Comparison of ENCODE assay signal across 2 cellular contexts in genomic region chr17:68029512-68030215, GRCh38.
TF ChIP-seq lines count a peak whose summit lies in the region.

No MANE protein-coding gene starts in this region.

TF ChIP-seq in GM23338, 12 proteins besides CTCF, POLR2A, EP300 and RAD21:
- TF ChIP-seq ZNF331 (CRISPR knock-in tag; IDR thresholded peaks at IDR 0.05; ENCODE audit: low read depth) (no peak), NANOG (IDR thresholded peaks at IDR 0.05; ENCODE audit: borderline replicate concordance) (no peak), REST (IDR thresholded peaks at IDR 0.05; ENCODE audit: unreplicated experiment) (no peak), ZNF462 (CRISPR knock-in tag; IDR thresholded peaks at IDR 0.05) (no peak), STAT1 (IDR thresholded peaks at IDR 0.05; ENCODE audit: unreplicated experiment) (no peak), ZNF114 (CRISPR knock-in tag; IDR thresholded peaks at IDR 0.05) (no peak), EZH2phosphoT487 (IDR thresholded peaks at IDR 0.05; ENCODE audit: unreplicated experiment) (no peak), CREB1 (CRISPR knock-in tag; IDR thresholded peaks at IDR 0.05; ENCODE audit: low read depth) (no peak), ETS1 (IDR thresholded peaks at IDR 0.05) (no peak), JUNB (IDR thresholded peaks at IDR 0.05; ENCODE audit: unreplicated experiment) (no peak)

TF ChIP-seq in HepG2, 621 proteins besides CTCF, POLR2A, EP300 and RAD21 (continues in another document):
- TF ChIP-seq MAFG (CRISPR knock-in tag; IDR thresholded peaks at IDR 0.05), result no peak
- TF ChIP-seq PHF20 (CRISPR knock-in tag; IDR thresholded peaks at IDR 0.05), result peak; percentile 8; the same call in 1 of the 2 replicates
- peak; percentile 87; the same call in 1 of the 2 replicates for TF ChIP-seq MIER3 (CRISPR knock-in tag; IDR thresholded peaks at IDR 0.05; ENCODE audit: borderline replicate concordance)
- TF ChIP-seq RFX1 (IDR thresholded peaks at IDR 0.05), result peak; percentile 50; the same call in 1 of the 2 replicates
- TF ChIP-seq ZBTB33 (CRISPR knock-in tag; IDR thresholded peaks at IDR 0.05), result no peak
- TF ChIP-seq ZNF746 (CRISPR knock-in tag; IDR thresholded peaks at IDR 0.05), result no peak
- TF ChIP-seq CBX5 (CRISPR knock-in tag; IDR thresholded peaks at IDR 0.05; ENCODE audit: borderline replicate concordance), result peak; percentile 31; the same call in 1 of the 2 replicates
- no peak for TF ChIP-seq ZBTB44 (CRISPR knock-in tag; IDR thresholded peaks at IDR 0.05)
- TF ChIP-seq ZNF441 (CRISPR knock-in tag; IDR thresholded peaks at IDR 0.05; ENCODE audit: borderline replicate concordance), result no peak
- peak; percentile 91 for TF ChIP-seq ZBED4 (CRISPR knock-in tag; IDR thresholded peaks at IDR 0.05; ENCODE audit: borderline replicate concordance)
- peak; percentile 85 for TF ChIP-seq ZFP1 (CRISPR knock-in tag; IDR thresholded peaks at IDR 0.05)
- peak; percentile 63 for TF ChIP-seq ZFX (CRISPR knock-in tag; IDR thresholded peaks at IDR 0.05; ENCODE audit: low read depth)
- peak; percentile 91 for TF ChIP-seq TBX2 (CRISPR knock-in tag; IDR thresholded peaks at IDR 0.05; ENCODE audit: borderline replicate concordance)
- TF ChIP-seq ZNF556 (CRISPR knock-in tag; IDR thresholded peaks at IDR 0.05; ENCODE audit: borderline replicate concordance), result peak; percentile 71; the same call in 1 of the 2 replicates
- TF ChIP-seq FOXK1 (CRISPR knock-in tag; IDR thresholded peaks at IDR 0.05; ENCODE audit: borderline replicate concordance, low read depth), result peak; percentile 48; the same call in 1 of the 2 replicates
- TF ChIP-seq ZNF331 (CRISPR knock-in tag; IDR thresholded peaks at IDR 0.05), result peak; percentile 93
- TF ChIP-seq KAT8 (CRISPR knock-in tag; IDR thresholded peaks at IDR 0.05), result peak; percentile 83; the same call in 1 of the 2 replicates
- TF ChIP-seq MZF1 (CRISPR knock-in tag; IDR thresholded peaks at IDR 0.05; ENCODE audit: borderline replicate concordance), result no peak
- no peak for TF ChIP-seq ZNF337 (CRISPR knock-in tag; IDR thresholded peaks at IDR 0.05; ENCODE audit: borderline replicate concordance, low read depth)
- TF ChIP-seq ZKSCAN1 (IDR thresholded peaks at IDR 0.05; ENCODE audit: low read length), result no peak
- TF ChIP-seq HNRNPUL1 (IDR thresholded peaks at IDR 0.05; ENCODE audit: low read depth, low read length), result no peak
- no peak for TF ChIP-seq ZNF484 (CRISPR knock-in tag; IDR thresholded peaks at IDR 0.05; ENCODE audit: borderline replicate concordance, low read depth)
- 0 out of 2 replicates have a peak, but pooled peaks have one; percentile 70 for TF ChIP-seq ZBTB21 (CRISPR knock-in tag; IDR thresholded peaks at IDR 0.05)
- no peak for TF ChIP-seq ZNF354B (CRISPR knock-in tag; IDR thresholded peaks at IDR 0.05)
- no peak for TF ChIP-seq IRF1 (CRISPR knock-in tag; IDR thresholded peaks at IDR 0.05; ENCODE audit: low read depth)
- TF ChIP-seq ARID2 (CRISPR knock-in tag; IDR thresholded peaks at IDR 0.05; ENCODE audit: borderline replicate concordance), result no peak
- no peak for TF ChIP-seq ZNF512 (CRISPR knock-in tag; IDR thresholded peaks at IDR 0.05)
- no peak for TF ChIP-seq MTF1 (CRISPR knock-in tag; IDR thresholded peaks at IDR 0.05)
- peak; percentile 96 for TF ChIP-seq HHEX (CRISPR knock-in tag; IDR thresholded peaks at IDR 0.05)
- no peak for TF ChIP-seq HDAC6 (IDR thresholded peaks at IDR 0.05; ENCODE audit: low read depth, low read length)
- TF ChIP-seq GATAD1 (CRISPR knock-in tag; IDR thresholded peaks at IDR 0.05), result peak; percentile 58
- TF ChIP-seq PAX8 (CRISPR knock-in tag; IDR thresholded peaks at IDR 0.05; ENCODE audit: borderline replicate concordance), result no peak
- peak; percentile 93 for TF ChIP-seq ELF3 (CRISPR knock-in tag; IDR thresholded peaks at IDR 0.05)
- TF ChIP-seq WIZ (CRISPR knock-in tag; IDR thresholded peaks at IDR 0.05), result no peak
- peak; percentile 94 for TF ChIP-seq THRA (CRISPR knock-in tag; IDR thresholded peaks at IDR 0.05; ENCODE audit: borderline replicate concordance)
- no peak for TF ChIP-seq ZBTB26 (CRISPR knock-in tag; IDR thresholded peaks at IDR 0.05; ENCODE audit: borderline replicate concordance)
- TF ChIP-seq ZMYM4 (CRISPR knock-in tag; IDR thresholded peaks at IDR 0.05), result peak; percentile 94
- TF ChIP-seq KLF11 (CRISPR knock-in tag; IDR thresholded peaks at IDR 0.05), result peak; percentile 81; the same call in 1 of the 2 replicates
- TF ChIP-seq ZNF567 (CRISPR knock-in tag; IDR thresholded peaks at IDR 0.05; ENCODE audit: borderline replicate concordance), result no peak; the same call in 1 of the 2 replicates
- TF ChIP-seq ZNF143 (CRISPR knock-in tag; IDR thresholded peaks at IDR 0.05), result peak; percentile 77
- TF ChIP-seq TCF7L2 (IDR thresholded peaks at IDR 0.05; ENCODE audit: low read depth, low read length), result no peak
- TF ChIP-seq TCF12 (IDR thresholded peaks at IDR 0.05), result no peak
- TF ChIP-seq TCF12 (CRISPR knock-in tag; IDR thresholded peaks at IDR 0.05), result no peak
- TF ChIP-seq NFKBIZ (CRISPR knock-in tag; IDR thresholded peaks at IDR 0.05), result peak; percentile 68; the same call in 1 of the 2 replicates
- TF ChIP-seq LCORL (IDR thresholded peaks at IDR 0.05), result peak; percentile 34; the same call in 1 of the 2 replicates
- peak; percentile 97 for TF ChIP-seq LCORL (CRISPR knock-in tag; IDR thresholded peaks at IDR 0.05)
- TF ChIP-seq KAT2B (IDR thresholded peaks at IDR 0.05; ENCODE audit: borderline replicate concordance, low read depth, low read length), result no peak
- peak; percentile 39 for TF ChIP-seq YY1 (IDR thresholded peaks at IDR 0.05; ENCODE audit: insufficient read depth, insufficient replicate concordance, low read depth, low read length)
- 0 out of 2 replicates have a peak, but pooled peaks have one; percentile 33 for TF ChIP-seq JUNB (CRISPR knock-in tag; IDR thresholded peaks at IDR 0.05; ENCODE audit: borderline replicate concordance)
- TF ChIP-seq THAP11 (CRISPR knock-in tag; IDR thresholded peaks at IDR 0.05), result peak; percentile 85
- TF ChIP-seq ZNF513 (CRISPR knock-in tag; conservative IDR thresholded peaks at IDR 0.05), result no peak
- no peak; the same call in 1 of the 2 replicates for TF ChIP-seq MAZ (IDR thresholded peaks at IDR 0.05; ENCODE audit: borderline replicate concordance, low read depth, low read length)
- TF ChIP-seq MAZ (CRISPR knock-in tag; IDR thresholded peaks at IDR 0.05; ENCODE audit: low read depth), result peak; percentile 74; the same call in 1 of the 2 replicates
